ENCODE assay signal across 11 cellular contexts in genomic region chr6:259901-260508, GRCh38. TPM values are rescaled to one million over a fixed set of nuclear protein-coding genes. Genes with fewer than 3 reads are reported as not detected.
DNase-seq lines count a peak whose midpoint lies in the region; ATAC-seq and TF ChIP-seq lines count a peak whose summit lies in the region.
"Had no signal": no experiment of that assay in that cellular context is flagged by ENCODE, and none has a peak within 500 bp of the region (broad histone marks: within the 10 kb centered on the region; RNA-seq: fewer than 3 reads in every experiment).

No MANE protein-coding gene starts in this region.

- TF ChIP-seq CTCF in lower leg skin (IDR thresholded peaks at IDR 0.05): no peak
- TF ChIP-seq CTCF in vagina (IDR thresholded peaks at IDR 0.05): no peak

- H3K27ac Mint-ChIP-seq in activated T-cell treated with anti-CD3 and anti-CD28 coated beads, Interleukin-2, amount 50 U/mL, for 72 hours: no peak overlapping the region
- no peak overlapping the region for H3K27ac Mint-ChIP-seq in activated T-cell treated with anti-CD3 and anti-CD28 coated beads, Interleukin-2, amount 50 U/mL, for 24 hours
- H3K27ac Mint-ChIP-seq in stimulated activated naive B cell treated with anti-CD40 and anti-IgM and Interleukin-4, amounts not matched to agents 10 μg/mL and 1 μg/mL and 100 μg/mL, for 72 hours: peak overlapping the region; percentile 27

- no peaks in the 10 kb centered on the region for H3K9me3 ChIP-seq in vagina

- H3K36me3 Mint-ChIP-seq in activated T-cell treated with anti-CD3 and anti-CD28 coated beads, Interleukin-2, amount 50 U/mL, for 72 hours (ENCODE audit: insufficient read depth in 2 of 2): no peaks in the 10 kb centered on the region
- no peaks in the 10 kb centered on the region for H3K36me3 Mint-ChIP-seq in activated T-cell treated with anti-CD3 and anti-CD28 coated beads, Interleukin-2, amount 50 U/mL, for 24 hours (ENCODE audit: low read depth)
- no peaks in the 10 kb centered on the region for H3K36me3 Mint-ChIP-seq in stimulated activated naive B cell treated with anti-CD40 and anti-IgM and Interleukin-4, amounts not matched to agents 10 μg/mL and 1 μg/mL and 100 μg/mL, for 72 hours

- intact Hi-C loops in lower leg skin (cut with DNase I; ENCODE audit: low total_unique reads): no loop called here
- intact Hi-C loops in vagina (cut with DNase I): no loop called here

- H3K4me3 ChIP-seq in lower leg skin (ENCODE audit: low read depth, poor library complexity, severe bottlenecking) (no peak overlapping the region), vagina (no peak overlapping the region)

- TF ChIP-seq POLR2A in lower leg skin (IDR thresholded peaks at IDR 0.05) (no peak), vagina (IDR thresholded peaks at IDR 0.05) (no peak)

- DNase-seq in activated T-cell treated with anti-CD3 and anti-CD28 coated beads, Interleukin-2, amount 50 U/mL, for 72 hours: no peak
- DNase-seq in activated T-cell treated with anti-CD3 and anti-CD28 coated beads, Interleukin-2, amount 50 U/mL, for 24 hours: no peak
- DNase-seq in stimulated activated naive B cell treated with anti-CD40 and anti-IgM and Interleukin-4, amounts not matched to agents 10 μg/mL and 1 μg/mL and 100 μg/mL, for 72 hours: no peak
- DNase-seq in lower leg skin (ENCODE audit: low spot score in 2 of 2) (no peak), HuH-7 (ENCODE audit: low spot score) (no peak), vagina (ENCODE audit: extremely low spot score in 2 of 2) (no peak)
- DNase-seq: activated effector memory CD4-positive, alpha-beta T cell treated with Interleukin-2 at 50 U/mL for 16 hours; NCI-H1436 treated with DMSO at 0.1 percent for 48 hours; stimulated activated CD4-positive, alpha-beta T cell treated with anti-CD3 and anti-CD28 coated beads, Interleukin-15, amount 100 ng/mL, for 24 hours had no signal

- ATAC-seq in activated T-cell treated with anti-CD3 and anti-CD28 coated beads, Interleukin-2, amount 50 U/mL, for 72 hours (replicated peaks in 1 of 2): no peak
- peak; percentile 63 for ATAC-seq in HG02588 (IDR thresholded peaks at IDR 0.05; ENCODE audit: unreplicated experiment)
- ATAC-seq in HG03575 (IDR thresholded peaks at IDR 0.05; ENCODE audit: extremely low read depth, insufficient number of reproducible peaks, low FRiP score, unreplicated experiment): peak; percentile 67
- ATAC-seq in stimulated activated naive B cell treated with anti-CD40 and anti-IgM and Interleukin-4, amounts not matched to agents 10 μg/mL and 1 μg/mL and 100 μg/mL, for 72 hours (replicated peaks): peak; percentile 39 to 45

- H3K27me3 ChIP-seq in vagina: no peaks in the 10 kb centered on the region

- H3K4me3 Mint-ChIP-seq in activated T-cell treated with anti-CD3 and anti-CD28 coated beads, Interleukin-2, amount 50 U/mL, for 72 hours: peak overlapping the region; percentile 10 to 11
- no peak overlapping the region for H3K4me3 Mint-ChIP-seq in activated T-cell treated with anti-CD3 and anti-CD28 coated beads, Interleukin-2, amount 50 U/mL, for 24 hours
- peak overlapping the region; percentile 61 to 62 for H3K4me3 Mint-ChIP-seq in stimulated activated naive B cell treated with anti-CD40 and anti-IgM and Interleukin-4, amounts not matched to agents 10 μg/mL and 1 μg/mL and 100 μg/mL, for 72 hours

- H3K9me3 Mint-ChIP-seq in activated T-cell treated with anti-CD3 and anti-CD28 coated beads, Interleukin-2, amount 50 U/mL, for 72 hours: peaks cover 0 to 7% of the 10 kb centered on the region in 2 donors
- peaks cover 10% of the 10 kb centered on the region for H3K9me3 Mint-ChIP-seq in activated T-cell treated with anti-CD3 and anti-CD28 coated beads, Interleukin-2, amount 50 U/mL, for 24 hours
- H3K9me3 Mint-ChIP-seq in stimulated activated naive B cell treated with anti-CD40 and anti-IgM and Interleukin-4, amounts not matched to agents 10 μg/mL and 1 μg/mL and 100 μg/mL, for 72 hours: no peaks in the 10 kb centered on the region

- H3K27me3 Mint-ChIP-seq in activated T-cell treated with anti-CD3 and anti-CD28 coated beads, Interleukin-2, amount 50 U/mL, for 72 hours (ENCODE audit: low read depth): no peaks in the 10 kb centered on the region
- no peaks in the 10 kb centered on the region for H3K27me3 Mint-ChIP-seq in activated T-cell treated with anti-CD3 and anti-CD28 coated beads, Interleukin-2, amount 50 U/mL, for 24 hours
- H3K27me3 Mint-ChIP-seq in stimulated activated naive B cell treated with anti-CD40 and anti-IgM and Interleukin-4, amounts not matched to agents 10 μg/mL and 1 μg/mL and 100 μg/mL, for 72 hours: no peaks in the 10 kb centered on the region

- no peaks in the 10 kb centered on the region for H3K36me3 ChIP-seq in vagina

- peaks cover 37% of the 10 kb centered on the region for H3K4me1 Mint-ChIP-seq in activated T-cell treated with anti-CD3 and anti-CD28 coated beads, Interleukin-2, amount 50 U/mL, for 72 hours (ENCODE audit: low read depth)
- H3K4me1 Mint-ChIP-seq in activated T-cell treated with anti-CD3 and anti-CD28 coated beads, Interleukin-2, amount 50 U/mL, for 24 hours (ENCODE audit: low read depth): peaks cover 40% of the 10 kb centered on the region
- H3K4me1 Mint-ChIP-seq in stimulated activated naive B cell treated with anti-CD40 and anti-IgM and Interleukin-4, amounts not matched to agents 10 μg/mL and 1 μg/mL and 100 μg/mL, for 72 hours: peaks cover 27 to 76% of the 10 kb centered on the region in 2 donors

- H3K27ac ChIP-seq in vagina: no peak overlapping the region

- 65 to 66% methylated on average over 5 of the region's 5 CpGs for WGBS in lower leg skin, 2 donors

- no peaks in the 10 kb centered on the region for H3K4me1 ChIP-seq in vagina

RNA-seq across cellular contexts. Expression of gene DUSP22, which starts 32.3 kb away (rescaled TPM):
- total RNA-seq in activated T-cell treated with anti-CD3 and anti-CD28 coated beads, Interleukin-2, amount 50 U/mL, for 72 hours: 10 to 100 TPM; 43.6 to 48.6 TPM
- total RNA-seq in lower leg skin: 10 to 100 TPM; 53.2 to 81.1 (median 63.4) TPM
- total RNA-seq in vagina: 57.5 TPM

Comparison
In these comparisons a context has a peak if more than half of its experiments do, and no peak if none do; other contexts are left out.
1. ATAC-seq: peak in HG02588 (single experiment), HG03575 (single experiment) and stimulated activated naive B cell treated with anti-CD40 and anti-IgM and Interleukin-4, amounts not matched to agents 10 μg/mL and 1 μg/mL and 100 μg/mL, for 72 hours (2 of 2); none in activated T-cell treated with anti-CD3 and anti-CD28 coated beads, Interleukin-2, amount 50 U/mL, for 72 hours (0 of 2).